In genomic region chr16:3150346-3151218, GRCh38 we compare ENCODE assay signal across 8 cellular contexts. TPM values are rescaled to one million over a fixed set of nuclear protein-coding genes. Genes with fewer than 3 reads are reported as not detected.
A peak's percentile ranks its signal among the peaks of the same experiment; 100 is the strongest.
DNase-seq lines count a peak whose midpoint lies in the region; ATAC-seq, FAIRE-seq and TF ChIP-seq lines count a peak whose summit lies in the region.

No MANE protein-coding gene starts in this region.

- ATAC-seq in HG02798 (IDR thresholded peaks at IDR 0.05; ENCODE audit: poor library complexity, unreplicated experiment) (peak; percentile 84), heart right ventricle (peak; percentile 91 to 95 (median 94)), upper lobe of left lung (ENCODE audit: low FRiP score in 2 of 2) (peak; percentile 95 to 96)

- peak overlapping the region; percentile 59 to 93 (median 87) for H3K27ac ChIP-seq in heart right ventricle
- peak overlapping the region; percentile 77 to 86 (median 84) for H3K27ac ChIP-seq in upper lobe of left lung

- FAIRE-seq in GM12891 (lab: Jason Lieb, UNC) = peak; percentile 65

- TF ChIP-seq POLR2A in GM12891 (IDR thresholded peaks at IDR 0.05; ENCODE audit: low read depth, low read length) (no peak), upper lobe of left lung (IDR thresholded peaks at IDR 0.05) (peak in 2 of 4 donors; percentile 41 to 46)

- 1% methylated on average over 62 of the region's 62 CpGs for WGBS in heart right ventricle, 2 donors
- WGBS in upper lobe of left lung, 2 donors = 3 to 7% methylated on average over 26 to 45 of the region's 62 CpGs

- peak; percentile 97 for DNase-seq in GM12891 (ENCODE audit: insufficient read length, low spot score)
- DNase-seq in NCI-H1417 treated with DMSO at 0.1 percent for 48 hours (lab: John Stamatoyannopoulos, UW) = peak; percentile 90
- peak; percentile 91 for DNase-seq in SW480 (ENCODE audit: low spot score)
- DNase-seq in adipocyte (ENCODE audit: low read depth) = peak; percentile 99
- peak; percentile 93 to 94 for DNase-seq in heart right ventricle
- peak; percentile 98 for DNase-seq in posterior vena cava (ENCODE audit: low spot score)
- peak; percentile 97 to 98 for DNase-seq in upper lobe of left lung

- intact Hi-C loops in heart right ventricle (cut with DNase I) = loop anchor here in 3 of 10 donors (10.0 kb wide), 3 partner anchors 114 to 354 kb away; partner anchors contain the start of gene CLUAP1 (in 1 of the 3)
- intact Hi-C loops in posterior vena cava (cut with DNase I) = no loop called here

- peaks cover 13% of the 10 kb centered on the region for H3K4me1 ChIP-seq in adipocyte (ENCODE audit: control insufficient read depth, insufficient read depth, low read length)
- H3K4me1 ChIP-seq in heart right ventricle = peaks cover 2 to 38% (median 21%) of the 10 kb centered on the region in 9 donors
- peaks cover 21 to 36% (median 28%) of the 10 kb centered on the region in 4 donors for H3K4me1 ChIP-seq in upper lobe of left lung

- TF ChIP-seq CTCF in heart right ventricle (IDR thresholded peaks at IDR 0.05) (no peak), upper lobe of left lung (IDR thresholded peaks at IDR 0.05) (no peak)

- H3K36me3 ChIP-seq in adipocyte (ENCODE audit: control insufficient read depth, insufficient read depth, low read length, severe bottlenecking) = no peaks in the 10 kb centered on the region
- no peaks in the 10 kb centered on the region for H3K36me3 ChIP-seq in heart right ventricle
- no peaks in the 10 kb centered on the region for H3K36me3 ChIP-seq in upper lobe of left lung

- H3K4me3 ChIP-seq in adipocyte (ENCODE audit: low read length) (peak overlapping the region; percentile 93), heart right ventricle (peak overlapping the region; percentile 53 to 78 (median 70)), upper lobe of left lung (peak overlapping the region; percentile 55 to 75 (median 70))

- no peak for TF ChIP-seq EP300 in upper lobe of left lung (IDR thresholded peaks at IDR 0.05)

- H3K27me3 ChIP-seq in adipocyte (replicated peaks; ENCODE audit: control insufficient read depth, insufficient read depth, low read length) (no peaks in the 10 kb centered on the region), heart right ventricle (peaks cover 0 to 14% (median 0%) of the 10 kb centered on the region in 7 donors), upper lobe of left lung (no peaks in the 10 kb centered on the region)

- H3K9ac ChIP-seq in adipocyte (ENCODE audit: low read length) = peak overlapping the region; percentile 94

- no peaks in the 10 kb centered on the region for H3K9me3 ChIP-seq in adipocyte (ENCODE audit: control insufficient read depth, low read length)
- H3K9me3 ChIP-seq in heart right ventricle = peaks cover 0 to 11% (median 0%) of the 10 kb centered on the region in 11 donors
- H3K9me3 ChIP-seq in upper lobe of left lung = no peaks in the 10 kb centered on the region

TF ChIP-seq in GM12891, 5 proteins besides CTCF, POLR2A, EP300 and RAD21:
- TF ChIP-seq POLR2AphosphoS5 (IDR thresholded peaks at IDR 0.05; ENCODE audit: low read depth, low read length) (no peak), PAX5 (IDR thresholded peaks at IDR 0.05; ENCODE audit: insufficient read depth, low read length, severe bottlenecking) (no peak), TAF1 (IDR thresholded peaks at IDR 0.05; ENCODE audit: low read depth, low read length) (no peak), SPI1 (IDR thresholded peaks at IDR 0.05; ENCODE audit: low read depth, low read length) (no peak)
TF ChIP-seq in GM12891: peak in this region for 0.

RNA-seq across cellular contexts. Expression of gene ZNF213, which starts 15.8 kb away (rescaled TPM):
- polyA plus RNA-seq in GM12891 (2012; ENCODE audit: low read depth, missing spikeins) = 3.7 TPM
- 1 to 10 TPM; 5.9 to 9.2 (median 7.7) TPM for total RNA-seq in heart right ventricle
- 10 to 100 TPM in 1 of 2 donors, 1 to 10 TPM in 1; 6.9 to 10.1 TPM for polyA plus RNA-seq in heart right ventricle
- total RNA-seq in posterior vena cava = 10 to 100 TPM in 1 of 2 donors, 1 to 10 TPM in 1; 8.3 to 10.2 TPM
- 10 to 100 TPM in 4 of 6 donors, 1 to 10 TPM in 2; 4.2 to 20.3 (median 11.6) TPM for total RNA-seq in upper lobe of left lung

RNA-seq across cellular contexts. Expression of gene OR1F1, which starts 37.4 kb away (rescaled TPM):
- polyA plus RNA-seq in GM12891 (2012; ENCODE audit: low read depth, missing spikeins) = not detected
- total RNA-seq in heart right ventricle = not detected
- not detected for polyA plus RNA-seq in heart right ventricle
- total RNA-seq in posterior vena cava = not detected
- total RNA-seq in upper lobe of left lung = not detected

RNA-seq across cellular contexts. Expression of gene ZNF205, which starts 38.2 kb away (rescaled TPM):
- 0.05 TPM for polyA plus RNA-seq in GM12891 (2012; ENCODE audit: low read depth, missing spikeins)
- 1 to 10 TPM; 5.8 to 9.0 (median 7.6) TPM for total RNA-seq in heart right ventricle
- polyA plus RNA-seq in heart right ventricle = 10 to 100 TPM; 13.8 to 26.9 TPM
- total RNA-seq in posterior vena cava = 1 to 10 TPM; 7.6 to 8.3 TPM
- total RNA-seq in upper lobe of left lung = 10 to 100 TPM; 13.8 to 25.2 (median 16.8) TPM

RNA-seq across cellular contexts. Expression of gene ZSCAN10, which starts 51.5 kb away (rescaled TPM):
- 0.06 TPM for polyA plus RNA-seq in GM12891 (2012; ENCODE audit: low read depth, missing spikeins)
- total RNA-seq in heart right ventricle (not detected), posterior vena cava (not detected), upper lobe of left lung (1 to 10 TPM in 1 of 6 donors, under 1 TPM in 3, not detected in 2; 0.17 to 1.0 (median 0.28) TPM)
- polyA plus RNA-seq in heart right ventricle = under 1 TPM; 0.01 to 0.07 TPM

Comparison
In these comparisons a context has a peak if more than half of its experiments do, and no peak if none do; other contexts are left out.
1. Peak in every context shown above with its lines: DNase-seq, ATAC-seq, H3K4me3 ChIP-seq and H3K27ac ChIP-seq.